23 cellular contexts compared by ENCODE assay signal in the genomic region with DNA sequence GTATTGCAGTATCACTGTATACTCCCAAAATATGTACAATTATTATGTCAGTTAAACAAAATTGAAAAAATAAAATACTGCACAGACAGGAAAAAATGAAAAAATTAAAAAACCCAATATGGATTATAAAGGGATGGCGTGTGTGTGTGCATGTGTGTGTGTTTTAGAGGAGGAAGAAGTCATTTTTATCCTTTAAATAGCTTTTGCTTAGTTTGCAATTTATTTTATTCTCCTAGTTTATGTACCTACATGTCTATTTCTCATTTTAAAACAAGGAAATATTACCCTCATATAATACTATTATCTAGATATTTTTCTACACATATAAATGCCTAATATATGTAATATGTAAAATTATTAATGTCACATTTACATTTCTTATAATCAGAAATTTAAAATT.
"Had no signal": no experiment of that assay in that cellular context is flagged by ENCODE, and none has a peak within 500 bp of the region (broad histone marks: within the 10 kb centered on the region; RNA-seq: fewer than 3 reads in every experiment).

No MANE protein-coding gene starts in this region.

- H3K4me1 Mint-ChIP-seq: immature natural killer cell; mesothelial cell of epicardium; naive B cell; naive thymus-derived CD8-positive, alpha-beta T cell had no signal

- H3K4me1 ChIP-seq: colonic mucosa, esophagus muscularis mucosa, foreskin keratinocyte, gastrocnemius medialis, left lung, lower lobe of right lung had no signal

- H3K4me2 ChIP-seq: hepatocyte had no signal

- H3K27me3 Mint-ChIP-seq: dendritic cell treated with granulocyte-macrophage colony-stimulating factor and Interleukin-4, amounts not matched to agents 40 ng/mL and 50 ng/mL, for 4 days; naive B cell; naive thymus-derived CD8-positive, alpha-beta T cell had no signal

- ATAC-seq: foreskin keratinocyte; gastrocnemius medialis; left cardiac atrium; left lung; left ventricle myocardium superior; lower lobe of right lung; mucosa of descending colon; naive thymus-derived CD8-positive, alpha-beta T cell had no signal

- H2AFZ ChIP-seq: hepatocyte had no signal

- FAIRE-seq: endothelial cell of umbilical vein had no signal

- H3K27me3 ChIP-seq: colonic mucosa, esophagus muscularis mucosa, foreskin keratinocyte, gastrocnemius medialis, hepatocyte, left lung had no signal

- DNase-seq: colonic mucosa; cortex of kidney; effector CD8-positive, alpha-beta T cell; foreskin keratinocyte; gastrocnemius medialis; glutamatergic neuron; head of caudate nucleus; hypothalamus; immature natural killer cell; islet precursor cell; left cardiac atrium; left lung; left ventricle myocardium superior; lower lobe of right lung; mesenchymal stem cell; mucosa of descending colon; naive B cell; naive thymus-derived CD8-positive, alpha-beta T cell had no signal

- H3K4me3 Mint-ChIP-seq: dendritic cell treated with granulocyte-macrophage colony-stimulating factor and Interleukin-4, amounts not matched to agents 40 ng/mL and 50 ng/mL, for 4 days; immature natural killer cell; mesothelial cell of epicardium; naive B cell; naive thymus-derived CD8-positive, alpha-beta T cell had no signal

- H3K27ac Mint-ChIP-seq: dendritic cell treated with granulocyte-macrophage colony-stimulating factor and Interleukin-4, amounts not matched to agents 40 ng/mL and 50 ng/mL, for 4 days; immature natural killer cell; mesothelial cell of epicardium; naive B cell; naive thymus-derived CD8-positive, alpha-beta T cell had no signal

- H3K36me3 Mint-ChIP-seq: immature natural killer cell, mesothelial cell of epicardium, naive B cell had no signal

- H3K36me3 ChIP-seq: colonic mucosa, esophagus muscularis mucosa, gastrocnemius medialis, left lung, lower lobe of right lung had no signal

- H3K9me3 ChIP-seq: colonic mucosa, esophagus muscularis mucosa, gastrocnemius medialis, left lung, lower lobe of right lung, mucosa of descending colon had no signal

- H3K4me3 ChIP-seq: colonic mucosa, esophagus muscularis mucosa, gastrocnemius medialis, hepatocyte, left lung, lower lobe of right lung, mucosa of descending colon had no signal

- H3K27ac ChIP-seq: colonic mucosa, esophagus muscularis mucosa, foreskin keratinocyte, gastrocnemius medialis, hepatocyte, left lung, lower lobe of right lung had no signal

- H3K9me3 Mint-ChIP-seq: dendritic cell treated with granulocyte-macrophage colony-stimulating factor and Interleukin-4, amounts not matched to agents 40 ng/mL and 50 ng/mL, for 4 days; mesothelial cell of epicardium had no signal
